Comparison of ENCODE assay signal across 11 cellular contexts in the genomic region with DNA sequence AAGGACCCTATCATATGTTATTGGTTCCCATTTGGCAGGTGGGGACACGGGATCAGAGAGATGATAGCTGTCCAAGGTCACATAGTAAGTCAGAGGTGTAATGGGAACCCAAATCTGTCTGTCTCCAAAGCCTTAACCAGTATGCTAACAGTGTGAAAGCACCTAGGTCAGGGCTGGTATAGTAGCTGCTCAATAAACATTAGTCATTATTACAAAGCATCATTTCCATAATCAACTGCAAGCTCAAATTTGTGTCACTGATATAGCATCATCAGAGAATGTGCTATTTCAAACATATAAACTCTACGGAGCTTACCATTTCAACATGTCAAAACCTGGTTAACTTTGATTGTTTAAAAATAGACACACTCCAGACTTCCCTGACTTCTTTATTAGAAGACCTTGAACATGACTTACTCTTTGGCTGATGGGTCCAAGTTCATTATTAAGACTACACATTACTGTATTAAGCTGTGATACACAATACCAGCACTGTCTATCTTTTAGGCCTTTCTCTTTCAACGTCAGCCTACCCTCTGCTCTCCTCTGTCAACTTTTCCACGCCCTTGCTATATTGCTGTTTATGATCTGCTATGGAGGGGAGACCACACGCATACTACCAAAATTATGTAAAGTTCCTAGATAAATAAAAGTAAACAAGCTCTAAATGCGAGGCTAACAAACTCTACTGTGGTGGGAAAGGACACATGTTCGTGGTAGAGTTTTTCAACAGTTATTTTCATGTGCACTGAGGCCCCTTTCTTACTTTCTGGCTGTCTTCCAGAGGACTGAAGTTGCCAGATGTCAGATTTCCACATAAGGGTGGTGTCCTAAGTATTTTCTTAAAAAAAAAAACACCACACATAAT. TPM values are rescaled to one million over a fixed set of nuclear protein-coding genes. Genes with fewer than 3 reads are reported as not detected.
DNase-seq lines count a peak whose midpoint lies in the region; FAIRE-seq and TF ChIP-seq lines count a peak whose summit lies in the region.
"Had no signal": no experiment of that assay in that cellular context is flagged by ENCODE, and none has a peak within 500 bp of the region (broad histone marks: within the 10 kb centered on the region; RNA-seq: fewer than 3 reads in every experiment).

No MANE protein-coding gene starts in this region.

- no peaks in the 10 kb centered on the region for H3K27me3 ChIP-seq in PC-9 (ENCODE audit: insufficient read depth, low read depth)
- H3K27me3 ChIP-seq in sigmoid colon = no peaks in the 10 kb centered on the region

- DNase-seq in GM12892 (ENCODE audit: insufficient read length) (no peak), PC-9 (no peak), fibroblast of gingiva (ENCODE audit: low read depth) (peak; percentile 85), sigmoid colon (no peak), RKO (ENCODE audit: low spot score) (no peak), kidney glomerular epithelial cell (lab: John Stamatoyannopoulos, UW) (no peak), GM13977 (ENCODE audit: low spot score) (no peak)
- no peak for DNase-seq in activated CD4-positive, alpha-beta T cell treated with anti-CD3 and anti-CD28 coated beads, Interleukin-2, amount 50 U/mL, for 4 hours
- DNase-seq: activated CD8-positive, alpha-beta memory T cell treated with anti-CD3 and anti-CD28 coated beads, Interleukin-2, amount 50 U/mL, for 48 hours had no signal

- CTCF ChIA-PET in PC-9 (lab: Charles Lee) = interaction anchor here (1.3 to 1.4 kb wide), 2 partner anchors 10 to 70 kb away, joined by 3 to 4 read pairs; no protein-coding TSS in a partner anchor

- H3K4me3 ChIP-seq in PC-9 = peak overlapping the region; percentile 34; the same call in 1 of the 2 replicates
- no peak overlapping the region for H3K4me3 ChIP-seq in sigmoid colon

- peak overlapping the region; percentile 73 for H3K4me2 ChIP-seq in PC-9

- BruUV-seq in PC-9 (replicated peaks; lab: Mats Ljungman, UMichigan) = TSS peak; percentile 61

- H3K9me2 ChIP-seq in PC-9 (ENCODE audit: insufficient read depth) = no peaks in the 10 kb centered on the region

- in situ Hi-C loops in GM13977 (cut with MboI; ENCODE audit: low pct_unique_long_range_greater_than_20kb, low sequenced_read_pairs, unreplicated experiment) = no loop called here

- H3K36me3 ChIP-seq in PC-9 (ENCODE audit: low read depth) (no peaks in the 10 kb centered on the region), sigmoid colon (peaks cover 0 to 4% (median 0%) of the 10 kb centered on the region in 4 donors)

- H4K20me1 ChIP-seq in PC-9 (ENCODE audit: insufficient read depth) = no peaks in the 10 kb centered on the region

- TF ChIP-seq EP300 in sigmoid colon (IDR thresholded peaks at IDR 0.05) = no peak

- H3K9me3 ChIP-seq in PC-9 (ENCODE audit: insufficient read depth, low read depth) (no peaks in the 10 kb centered on the region), sigmoid colon (no peaks in the 10 kb centered on the region)

- peaks cover 22% of the 10 kb centered on the region; the same call in 1 of the 2 replicates for H3F3A ChIP-seq in PC-9 (ENCODE audit: insufficient read depth, low read depth)

- peak; percentile 84 for FAIRE-seq in GM12892 (lab: Jason Lieb, UNC)
- FAIRE-seq: HepG2, islet of Langerhans had no signal

- H3K27ac ChIP-seq in PC-9 (peak overlapping the region; percentile 89), sigmoid colon (peak overlapping the region; percentile 61 to 83 (median 78))

- POLR2A ChIA-PET in PC-9 (lab: Charles Lee; ENCODE audit: unreplicated experiment) = interaction anchor here (0.5 to 0.6 kb wide), 2 partner anchors 30 to 354 kb away, joined by 4 read pairs; no protein-coding TSS in a partner anchor

- intact Hi-C loops in PC-9 (cut with micrococcal nuclease; ENCODE audit: unreplicated experiment) = loop anchor here (2.0 to 10.0 kb wide), 3 partner anchors 31 to 69 kb away; no protein-coding TSS in a partner anchor
- intact Hi-C loops in sigmoid colon (cut with DNase I) = no loop called here

- no peak overlapping the region for H2AFZ ChIP-seq in PC-9

- H3K79me2 ChIP-seq in PC-9 (ENCODE audit: low read depth) = peaks cover 61% of the 10 kb centered on the region

- no peak for TF ChIP-seq CTCF in PC-9 (conservative IDR thresholded peaks at IDR 0.05)
- TF ChIP-seq CTCF in sigmoid colon (IDR thresholded peaks at IDR 0.05) = no peak
- TF ChIP-seq CTCF in GM13977 (IDR thresholded peaks at IDR 0.05; ENCODE audit: extremely low read depth, insufficient read depth, missing control alignments) = no peak

- 26 to 51% methylated on average over 7 of the region's 7 CpGs for WGBS in sigmoid colon, 2 donors

- no peak for TF ChIP-seq POLR2A in GM12892 (IDR thresholded peaks at IDR 0.05; ENCODE audit: low read depth, low read length)
- TF ChIP-seq POLR2A in sigmoid colon (IDR thresholded peaks at IDR 0.05) = no peak

- H3K4me1 ChIP-seq in PC-9 (replicated peaks; ENCODE audit: insufficient read depth) (peaks cover 26% of the 10 kb centered on the region), sigmoid colon (peaks cover 0 to 64% (median 53%) of the 10 kb centered on the region in 4 donors)

RNA-seq across cellular contexts. Expression of a gene that starts 33.6 kb away (rescaled TPM):
- polyA plus RNA-seq in GM12892 (2012; ENCODE audit: missing spikeins) = 12.1 TPM
- total RNA-seq in PC-9 (2021) (11.8 and 14.9 TPM in 2 replicates), sigmoid colon (10 to 100 TPM; 15.0 to 21.6 (median 16.0) TPM)
- polyA plus RNA-seq in sigmoid colon = 10 to 100 TPM; 18.6 to 21.2 (median 19.9) TPM
